In genomic region chr1:93702828-93703183, GRCh38 we compare ENCODE assay signal across 13 cellular contexts. TPM values are rescaled to one million over a fixed set of nuclear protein-coding genes. Genes with fewer than 3 reads are reported as not detected.
A peak's percentile ranks its signal among the peaks of the same experiment; 100 is the strongest.
DNase-seq lines count a peak whose midpoint lies in the region; ATAC-seq and TF ChIP-seq lines count a peak whose summit lies in the region.
"Had no signal": no experiment of that assay in that cellular context is flagged by ENCODE, and none has a peak within 500 bp of the region (broad histone marks: within the 10 kb centered on the region; RNA-seq: fewer than 3 reads in every experiment).

No MANE protein-coding gene starts in this region.

- no peaks in the 10 kb centered on the region for H3K27me3 Mint-ChIP-seq in Calu3 (ENCODE audit: unreplicated experiment)
- H3K27me3 Mint-ChIP-seq: activated T-helper 17 cell treated with anti-CD3 and anti-CD28 coated beads, Interleukin-2, amount 50 U/mL, for 72 hours; naive B cell had no signal

- no peak for TF ChIP-seq CTCF in Calu3 (IDR thresholded peaks at IDR 0.05; ENCODE audit: unreplicated experiment)
- TF ChIP-seq CTCF in Panc1 (IDR thresholded peaks at IDR 0.05): no peak
- TF ChIP-seq CTCF in foreskin keratinocyte (conservative IDR thresholded peaks at IDR 0.05): peak; percentile 46
- peak; percentile 28 for TF ChIP-seq CTCF in psoas muscle (IDR thresholded peaks at IDR 0.05)

- no peaks in the 10 kb centered on the region for H3K9me3 Mint-ChIP-seq in Calu3 (ENCODE audit: low read depth, unreplicated experiment)
- H3K9me3 Mint-ChIP-seq: activated T-helper 17 cell treated with anti-CD3 and anti-CD28 coated beads, Interleukin-2, amount 50 U/mL, for 72 hours; naive B cell had no signal

- peaks cover 27% of the 10 kb centered on the region for H3K4me1 Mint-ChIP-seq in Calu3 (ENCODE audit: low read depth, unreplicated experiment)

- POLR2A ChIA-PET in Panc1 (lab: Charles Lee): no interaction called here

- H3K4me3 ChIP-seq in Panc1 (ENCODE audit: low read depth in 2 of 2, low read length in 2 of 2): no peak overlapping the region
- H3K4me3 ChIP-seq in psoas muscle: no peak overlapping the region
- H3K4me3 ChIP-seq: body of pancreas, spleen had no signal

- H3K9me3 ChIP-seq in Panc1 (ENCODE audit: control insufficient read depth, insufficient read depth, low read depth, low read length): no peaks in the 10 kb centered on the region
- H3K9me3 ChIP-seq in psoas muscle: no peaks in the 10 kb centered on the region
- H3K9me3 ChIP-seq: body of pancreas, spleen had no signal

- no peaks in the 10 kb centered on the region for H3K27me3 ChIP-seq in Panc1 (ENCODE audit: control insufficient read depth, insufficient read depth, low read length)
- H3K27me3 ChIP-seq in foreskin keratinocyte: no peaks in the 10 kb centered on the region
- H3K27me3 ChIP-seq in psoas muscle (ENCODE audit: insufficient read depth in 3 of 3, low read length in 2 of 3): peaks cover 0 to 2% (median 0%) of the 10 kb centered on the region in 3 donors
- H3K27me3 ChIP-seq: body of pancreas, spleen had no signal

- H3K27ac Mint-ChIP-seq in Calu3 (ENCODE audit: unreplicated experiment): peak overlapping the region; percentile 90

- intact Hi-C loops in Calu3 (cut with micrococcal nuclease; ENCODE audit: unreplicated experiment) (no loop called here), Panc1 (cut with micrococcal nuclease; ENCODE audit: unreplicated experiment) (no loop called here), psoas muscle (cut with DNase I) (no loop called here)

- CTCF ChIA-PET in Calu3 (lab: Charles Lee): interaction anchor here (0.5 to 1.6 kb wide), 6 partner anchors 10 to 111 kb away, joined by 3 to 5 read pairs (median 3); no protein-coding TSS in a partner anchor
- CTCF ChIA-PET in Panc1 (lab: Charles Lee): no interaction called here

- peaks cover 15% of the 10 kb centered on the region for H3K4me1 ChIP-seq in Panc1 (ENCODE audit: control insufficient read depth, insufficient read depth, low read length)
- peaks cover 51% of the 10 kb centered on the region for H3K4me1 ChIP-seq in foreskin keratinocyte
- peaks cover 36% of the 10 kb centered on the region for H3K4me1 ChIP-seq in psoas muscle
- H3K4me1 ChIP-seq: body of pancreas had no signal

- 11 to 17% (median 16%) methylated on average over 3 of the region's 3 CpGs for WGBS in psoas muscle, 3 donors

- BruUV-seq in Calu3 (replicated peaks; lab: Mats Ljungman, UMichigan) (no TSS peak), Panc1 (replicated peaks; lab: Mats Ljungman, UMichigan) (no TSS peak)

- H3K36me3 Mint-ChIP-seq in Calu3 (ENCODE audit: insufficient read depth, unreplicated experiment): peaks cover 7% of the 10 kb centered on the region
- H3K36me3 Mint-ChIP-seq: naive B cell had no signal

- ATAC-seq in Panc1: no peak
- ATAC-seq in foreskin keratinocyte: no peak
- ATAC-seq in psoas muscle: peak; percentile 47 to 71 (median 66)
- ATAC-seq in GM21528 (IDR thresholded peaks at IDR 0.05; ENCODE audit: low FRiP score, unreplicated experiment): no peak
- ATAC-seq: activated T-helper 17 cell treated with anti-CD3 and anti-CD28 coated beads, Interleukin-2, amount 50 U/mL, for 72 hours; body of pancreas had no signal

- H3K27ac ChIP-seq in Panc1 (ENCODE audit: low read length) (peak overlapping the region; percentile 72), foreskin keratinocyte (peak overlapping the region; percentile 96), psoas muscle (peak overlapping the region; percentile 93)
- H3K27ac ChIP-seq: body of pancreas had no signal

- in situ Hi-C loops in Panc1 (cut with HindIII; ENCODE audit: low pct_unique_long_range_greater_than_20kb, low sequenced_read_pairs): no loop called here

- no peak overlapping the region for H3K4me3 Mint-ChIP-seq in Calu3 (ENCODE audit: low read depth, unreplicated experiment)
- H3K4me3 Mint-ChIP-seq: activated T-helper 17 cell treated with anti-CD3 and anti-CD28 coated beads, Interleukin-2, amount 50 U/mL, for 72 hours had no signal

- H3K36me3 ChIP-seq in Panc1 (ENCODE audit: control insufficient read depth, insufficient read depth, low read length) (no peaks in the 10 kb centered on the region), psoas muscle (ENCODE audit: insufficient read depth in 1 of 2, low read depth in 1 of 2) (no peaks in the 10 kb centered on the region)
- H3K36me3 ChIP-seq: spleen had no signal

- DNase-seq in Calu3 (peak; percentile 33), Panc1 (ENCODE audit: low read depth, low spot score) (no peak), foreskin keratinocyte (no peak), psoas muscle (no peak), NCI-H1930 (lab: John Stamatoyannopoulos, UW) (no peak), hippocampal formation (lab: John Stamatoyannopoulos, UW) (no peak), DMS79 (lab: John Stamatoyannopoulos, UW) (no peak)
- DNase-seq: body of pancreas, naive B cell, SIG-M5, spleen had no signal

RNA-seq across cellular contexts. Expression of gene BCAR3, which starts 21.2 kb away (rescaled TPM):
- total RNA-seq in Calu3 (2022) (15.6 and 15.7 TPM in 2 replicates), Panc1 (2021; ENCODE audit: unreplicated experiment) (33.9 TPM), foreskin keratinocyte (138 and 139 TPM in 2 replicates), psoas muscle (10 to 100 TPM; 16.2 to 34.3 (median 21.1) TPM)
- polyA plus RNA-seq in Panc1 (2012; ENCODE audit: insufficient read length): 22.4 TPM
- polyA plus RNA-seq in foreskin keratinocyte (71.2 and 80.6 TPM in 2 replicates), psoas muscle (10 to 100 TPM; 15.8 to 64.1 (median 16.5) TPM)

Comparison
In these comparisons a context has a peak if more than half of its experiments do, and no peak if none do; other contexts are left out.
1. CTCF ChIP-seq: peak in foreskin keratinocyte (single experiment) and psoas muscle (single experiment); none in Calu3 (single experiment) and Panc1 (single experiment).
2. ATAC-seq: peak in psoas muscle (4 of 4); none in Panc1 (single experiment), foreskin keratinocyte (single experiment) and GM21528 (single experiment).
3. Peak in every context shown above with its lines, with median percentiles within 50 percentile points of each other: H3K27ac ChIP-seq.